In genomic region chr12:53044052-53044581, GRCh38 we compare ENCODE assay signal across 12 cellular contexts. TPM values are rescaled to one million over a fixed set of nuclear protein-coding genes. Genes with fewer than 3 reads are reported as not detected.
A peak's percentile ranks its signal among the peaks of the same experiment; 100 is the strongest.
DNase-seq lines count a peak whose midpoint lies in the region; ATAC-seq and TF ChIP-seq lines count a peak whose summit lies in the region.
"Had no signal": no experiment of that assay in that cellular context is flagged by ENCODE, and none has a peak within 500 bp of the region (broad histone marks: within the 10 kb centered on the region; RNA-seq: fewer than 3 reads in every experiment).

No MANE protein-coding gene starts in this region.

- no peak overlapping the region for H3K27ac Mint-ChIP-seq in GM23338

- H3K4me3 ChIP-seq in GM23338 = peak overlapping the region; percentile 20; the same call in 1 of the 2 replicates
- H3K4me3 ChIP-seq in hepatocyte = no peak overlapping the region
- H3K4me3 ChIP-seq in spleen = no peak overlapping the region

- H3K9me3 ChIP-seq in hepatocyte (ENCODE audit: low read depth) (no peaks in the 10 kb centered on the region), spleen (no peaks in the 10 kb centered on the region)

- peaks cover 58% of the 10 kb centered on the region for H3K4me1 Mint-ChIP-seq in GM23338

- H3K4me2 ChIP-seq in GM23338 (peak overlapping the region; percentile 71), hepatocyte (no peak overlapping the region)

- whole genome bisulfite sequencing in hepatocyte (ENCODE audit: low lambda C conversion rate, missing lambda C conversion rate) = 61% methylated on average over 10 of the region's 10 CpGs
- 60 to 78% (median 70%) methylated on average over 10 of the region's 10 CpGs for WGBS in spleen, 5 donors

- H3F3A ChIP-seq in GM23338 (replicated peaks; ENCODE audit: low read depth) = peaks cover 62% of the 10 kb centered on the region

- no peak overlapping the region for H2AFZ ChIP-seq in GM23338
- H2AFZ ChIP-seq in hepatocyte = no peak overlapping the region

- in situ Hi-C loops in SK-MEL-5 (cut with HindIII; ENCODE audit: low pct_unique_long_range_greater_than_20kb, low sequenced_read_pairs) = no loop called here

- peaks cover 5% of the 10 kb centered on the region; the same call in 2 of the 3 replicates for H3K9me3 Mint-ChIP-seq in GM23338

- DNase-seq in GM23338 (ENCODE audit: low spot score) (peak; percentile 57), SK-MEL-5 (ENCODE audit: low read depth, low spot score) (peak; percentile 86), hepatocyte (ENCODE audit: low spot score) (peak; percentile 12), spleen (no peak), NCI-H2227 treated with DMSO at 0.1 percent for 48 hours (lab: John Stamatoyannopoulos, UW) (no peak)
- no peak for DNase-seq in activated effector memory CD4-positive, alpha-beta T cell treated with Interleukin-2 at 50 U/mL for 16 hours
- no peak for DNase-seq in activated CD4-positive, alpha-beta T cell treated with anti-CD3 and anti-CD28 coated beads for 48 hours
- DNase-seq: NCI-H1417; stimulated activated CD4-positive, alpha-beta T cell treated with anti-CD3 and anti-CD28 coated beads, Interleukin-2, amount 100 ng/mL, for 48 hours had no signal

- H3K27ac ChIP-seq in GM23338 (ENCODE audit: low read depth) = no peak overlapping the region
- peak overlapping the region; percentile 94 for H3K27ac ChIP-seq in hepatocyte
- peak overlapping the region in 6 of 8 donors; percentile 15 to 93 (median 88) for H3K27ac ChIP-seq in spleen

- no peak for TF ChIP-seq POLR2A in spleen (IDR thresholded peaks at IDR 0.05)

- H3K9me2 ChIP-seq in GM23338 (ENCODE audit: insufficient read depth) (no peaks in the 10 kb centered on the region), hepatocyte (replicated peaks; ENCODE audit: insufficient read depth) (no peaks in the 10 kb centered on the region)

- H4K20me1 ChIP-seq in GM23338 (replicated peaks; ENCODE audit: insufficient read depth) (peaks cover 10% of the 10 kb centered on the region), hepatocyte (ENCODE audit: insufficient read depth, poor library complexity, severe bottlenecking) (peaks cover 4% of the 10 kb centered on the region)

- H3K4me1 ChIP-seq in GM23338 (ENCODE audit: insufficient read depth) = peaks cover 61% of the 10 kb centered on the region
- H3K4me1 ChIP-seq in hepatocyte (ENCODE audit: insufficient read depth) = peaks cover 39% of the 10 kb centered on the region
- peaks cover 5 to 63% (median 41%) of the 10 kb centered on the region in 6 donors for H3K4me1 ChIP-seq in spleen

- intact Hi-C loops in spleen (cut with DNase I; ENCODE audit: low total_unique reads) = no loop called here

- no peaks in the 10 kb centered on the region for H3K79me2 ChIP-seq in GM23338 (replicated peaks; ENCODE audit: insufficient read depth)
- peaks cover 8% of the 10 kb centered on the region for H3K79me2 ChIP-seq in hepatocyte

- TF ChIP-seq CTCF in GM23338 (conservative IDR thresholded peaks at IDR 0.05; ENCODE audit: low read depth in 2 of 2) (no peak), hepatocyte (IDR thresholded peaks at IDR 0.05; ENCODE audit: poor library complexity) (no peak), spleen (IDR thresholded peaks at IDR 0.05 in 8 of 11, conservative IDR thresholded peaks at IDR 0.05 in 3 of 11) (no peak)

- H3K27me3 Mint-ChIP-seq in GM23338 (ENCODE audit: insufficient read depth, low read depth, poor library complexity) = peaks cover 48% of the 10 kb centered on the region

- no peak; the same call in 2 of the 3 replicates for ATAC-seq in GM23338
- no peak for ATAC-seq in HG03571 (IDR thresholded peaks at IDR 0.05; ENCODE audit: unreplicated experiment)

- peaks cover 32% of the 10 kb centered on the region for H3K27me3 ChIP-seq in GM23338 (ENCODE audit: insufficient read depth)
- no peaks in the 10 kb centered on the region for H3K27me3 ChIP-seq in hepatocyte
- H3K27me3 ChIP-seq in spleen (replicated peaks in 1 of 7) = peaks cover 0 to 9% (median 0%) of the 10 kb centered on the region in 7 donors

- H3K4me3 Mint-ChIP-seq in GM23338 = peak overlapping the region; percentile 17; the same call in 1 of the 3 replicates

- H3K36me3 Mint-ChIP-seq in GM23338 (ENCODE audit: low read depth) = peaks cover 33% of the 10 kb centered on the region

- H3K36me3 ChIP-seq in GM23338 (ENCODE audit: insufficient read depth) (peaks cover 13% of the 10 kb centered on the region), hepatocyte (replicated peaks; ENCODE audit: insufficient read depth, low read depth) (no peaks in the 10 kb centered on the region), spleen (peaks cover 0 to 37% (median 16%) of the 10 kb centered on the region in 6 donors)

TF ChIP-seq in GM23338, 12 proteins besides CTCF, POLR2A, EP300 and RAD21 (continues in another document):
- TF ChIP-seq NANOG (IDR thresholded peaks at IDR 0.05; ENCODE audit: borderline replicate concordance) = no peak
- TF ChIP-seq EZH2phosphoT487 (IDR thresholded peaks at IDR 0.05; ENCODE audit: unreplicated experiment) = no peak
- TF ChIP-seq STAT1 (IDR thresholded peaks at IDR 0.05; ENCODE audit: unreplicated experiment) = no peak
- TF ChIP-seq JUNB (IDR thresholded peaks at IDR 0.05; ENCODE audit: unreplicated experiment) = no peak
- TF ChIP-seq ETS1 (IDR thresholded peaks at IDR 0.05) = no peak
- no peak for TF ChIP-seq CREB1 (CRISPR knock-in tag; IDR thresholded peaks at IDR 0.05; ENCODE audit: low read depth)
- TF ChIP-seq POLR2AphosphoS5 (IDR thresholded peaks at IDR 0.05; ENCODE audit: low read depth) = no peak

RNA-seq across cellular contexts. Expression of gene TNS2, which starts 5.7 kb away (rescaled TPM):
- total RNA-seq in GM23338 (2014; rRNA removed; shearing (Covaris generic)) = 5.7 and 6.9 TPM in 2 replicates
- polyA plus RNA-seq in GM23338 (2016; fragmentation: Nextera tagmentation; extraction: Ambion mirVana) = 1.5 and 1.8 TPM in 2 replicates
- total RNA-seq in SK-MEL-5 (2014; rRNA removed; shearing (Covaris generic)) = 13.9 and 15.9 TPM in 2 replicates
- polyA plus RNA-seq in SK-MEL-5 (2015; cell fraction: cytosol; rRNA removed) = 22.8 and 24.2 TPM in 2 replicates
- polyA plus RNA-seq in SK-MEL-5 (2015; cell fraction: nucleus; rRNA removed) = 101 and 107 TPM in 2 replicates
- 15.9 and 16.9 TPM in 2 replicates for total RNA-seq in hepatocyte
- 32.2 and 41.8 TPM in 2 replicates for polyA plus RNA-seq in hepatocyte
- 100 to 1,000 TPM in 6 of 7 donors, 10 to 100 TPM in 1; 72.4 to 301 (median 170) TPM for total RNA-seq in spleen
- 100 to 1,000 TPM in 1 of 3 donors, 10 to 100 TPM in 2; 36.6 to 159 (median 67.5) TPM for polyA plus RNA-seq in spleen

RNA-seq across cellular contexts. Expression of gene SPRYD3, which starts 35.1 kb away (rescaled TPM):
- total RNA-seq in GM23338 (2014; rRNA removed; shearing (Covaris generic)) = 4.7 and 5.4 TPM in 2 replicates
- 3.4 and 4.3 TPM in 2 replicates for polyA plus RNA-seq in GM23338 (2016; fragmentation: Nextera tagmentation; extraction: Ambion mirVana)
- 31.8 and 32.4 TPM in 2 replicates for total RNA-seq in SK-MEL-5 (2014; rRNA removed; shearing (Covaris generic))
- 20.7 and 21.0 TPM in 2 replicates for polyA plus RNA-seq in SK-MEL-5 (2015; cell fraction: cytosol; rRNA removed)
- polyA plus RNA-seq in SK-MEL-5 (2015; cell fraction: nucleus; rRNA removed) = 8.5 and 12.0 TPM in 2 replicates
- 19.3 and 20.9 TPM in 2 replicates for total RNA-seq in hepatocyte
- polyA plus RNA-seq in hepatocyte = 24.6 and 25.8 TPM in 2 replicates
- 10 to 100 TPM; 29.2 to 44.5 (median 36.4) TPM for total RNA-seq in spleen
- 10 to 100 TPM; 10.8 to 31.0 (median 15.9) TPM for polyA plus RNA-seq in spleen

RNA-seq across cellular contexts. Expression of gene EIF4B, which starts 37.9 kb away (rescaled TPM):
- total RNA-seq in GM23338 (2014; rRNA removed; shearing (Covaris generic)) = 564 and 584 TPM in 2 replicates
- 130 and 141 TPM in 2 replicates for polyA plus RNA-seq in GM23338 (2016; fragmentation: Nextera tagmentation; extraction: Ambion mirVana)
- total RNA-seq in SK-MEL-5 (2014; rRNA removed; shearing (Covaris generic)) = 995 and 1,087 TPM in 2 replicates
- polyA plus RNA-seq in SK-MEL-5 (2015; cell fraction: cytosol; rRNA removed) = 424 and 486 TPM in 2 replicates
- 135 and 229 TPM in 2 replicates for polyA plus RNA-seq in SK-MEL-5 (2015; cell fraction: nucleus; rRNA removed)
- total RNA-seq in hepatocyte = 435 and 449 TPM in 2 replicates
- polyA plus RNA-seq in hepatocyte = 53.5 and 65.1 TPM in 2 replicates
- 100 to 1,000 TPM; 379 to 490 (median 468) TPM for total RNA-seq in spleen
- polyA plus RNA-seq in spleen = 100 to 1,000 TPM; 105 to 132 (median 119) TPM

RNA-seq across cellular contexts. Expression of gene IGFBP6, which starts 53.4 kb away (rescaled TPM):
- 14.1 and 16.6 TPM in 2 replicates for total RNA-seq in GM23338 (2014; rRNA removed; shearing (Covaris generic))
- polyA plus RNA-seq in GM23338 (2016; fragmentation: Nextera tagmentation; extraction: Ambion mirVana) (14.7 and 17.6 TPM in 2 replicates), hepatocyte (81.2 and 86.0 TPM in 2 replicates), spleen (100 to 1,000 TPM in 2 of 3 donors, 10 to 100 TPM in 1; 37.1 to 144 (median 130) TPM)
- 1.7 and 1.9 TPM in 2 replicates for total RNA-seq in SK-MEL-5 (2014; rRNA removed; shearing (Covaris generic))
- polyA plus RNA-seq in SK-MEL-5 (2015; cell fraction: cytosol; rRNA removed) = 2.0 and 4.6 TPM in 2 replicates
- 3.1 TPM in 1 of 2 replicates, not detected in the other for polyA plus RNA-seq in SK-MEL-5 (2015; cell fraction: nucleus; rRNA removed)
- total RNA-seq in hepatocyte (21.8 and 25.1 TPM in 2 replicates), spleen (100 to 1,000 TPM in 2 of 7 donors, 10 to 100 TPM in 5; 35.2 to 183 (median 75.6) TPM)

RNA-seq across cellular contexts. Expression of gene SOAT2, which starts 59.2 kb away (rescaled TPM):
- not detected in 2 replicates for total RNA-seq in GM23338 (2014; rRNA removed; shearing (Covaris generic))
- not detected in 2 replicates for polyA plus RNA-seq in GM23338 (2016; fragmentation: Nextera tagmentation; extraction: Ambion mirVana)
- not detected in 2 replicates for total RNA-seq in SK-MEL-5 (2014; rRNA removed; shearing (Covaris generic))
- polyA plus RNA-seq in SK-MEL-5 (2015; cell fraction: cytosol; rRNA removed) = not detected in 2 replicates
- not detected in 2 replicates for polyA plus RNA-seq in SK-MEL-5 (2015; cell fraction: nucleus; rRNA removed)
- total RNA-seq in hepatocyte = 18.9 and 21.8 TPM in 2 replicates
- polyA plus RNA-seq in hepatocyte = 28.9 and 29.4 TPM in 2 replicates
- under 1 TPM in 6 of 7 donors, not detected in 1; 0.37 to 0.80 (median 0.54) TPM for total RNA-seq in spleen
- polyA plus RNA-seq in spleen = 1 to 10 TPM in 1 of 3 donors, under 1 TPM in 2; 0.52 to 2.2 (median 0.99) TPM
- total RNA-seq: endothelial cell of umbilical vein, lung microvascular endothelial cell had no signal
- polyA plus RNA-seq: endothelial cell of umbilical vein had no signal

Comparison
In these comparisons a context has a peak if more than half of its experiments do, and no peak if none do; other contexts are left out.
1. DNase-seq: peak in GM23338 (single experiment), SK-MEL-5 (single experiment) and hepatocyte (single experiment); none in spleen (single experiment), NCI-H2227 treated with DMSO at 0.1 percent for 48 hours (single experiment), activated effector memory CD4-positive, alpha-beta T cell treated with Interleukin-2 at 50 U/mL for 16 hours (single experiment) and activated CD4-positive, alpha-beta T cell treated with anti-CD3 and anti-CD28 coated beads for 48 hours (single experiment).